8 cellular contexts compared by ENCODE assay signal in genomic region chr4:143559757-143560147, GRCh38. TPM values are rescaled to one million over a fixed set of nuclear protein-coding genes. Genes with fewer than 3 reads are reported as not detected.
DNase-seq lines count a peak whose midpoint lies in the region; ATAC-seq and TF ChIP-seq lines count a peak whose summit lies in the region.

No MANE protein-coding gene starts in this region.

- peaks cover 16% of the 10 kb centered on the region for H3K4me1 Mint-ChIP-seq in activated T-cell treated with anti-CD3 and anti-CD28 coated beads, Interleukin-2, amount 50 U/mL, for 4 hours (ENCODE audit: low read depth)

- no peak for TF ChIP-seq CTCF in GM10248 (IDR thresholded peaks at IDR 0.05; ENCODE audit: control extremely low read depth, extremely low read depth, low read depth, missing control alignments)

- peak; percentile 20 for DNase-seq in GM10248 (ENCODE audit: extremely low spot score)
- DNase-seq in activated T-cell treated with anti-CD3 and anti-CD28 coated beads, Interleukin-2, amount 50 U/mL, for 4 hours, result peak; percentile 20
- DNase-seq in stimulated activated CD8-positive, alpha-beta memory T cell treated with anti-CD3 and anti-CD28 coated beads, Interleukin-12 subunit alpha, Interleukin-12 subunit beta, amount 100 ng/mL, for 4 hours (ENCODE audit: low read depth), result peak; percentile 15
- no peak for DNase-seq in A172 (ENCODE audit: low spot score)
- no peak for DNase-seq in G401 (ENCODE audit: low spot score)

- POLR2A ChIA-PET in GM10248 (lab: Yijun Ruan, JAX), result no interaction called here

- H3K27me3 Mint-ChIP-seq in activated T-cell treated with anti-CD3 and anti-CD28 coated beads, Interleukin-2, amount 50 U/mL, for 4 hours (ENCODE audit: low read depth), result no peaks in the 10 kb centered on the region

- peaks cover 3% of the 10 kb centered on the region for H3K36me3 Mint-ChIP-seq in activated T-cell treated with anti-CD3 and anti-CD28 coated beads, Interleukin-2, amount 50 U/mL, for 4 hours (ENCODE audit: insufficient read depth)

- peak overlapping the region; percentile 84 for H3K4me3 Mint-ChIP-seq in activated T-cell treated with anti-CD3 and anti-CD28 coated beads, Interleukin-2, amount 50 U/mL, for 4 hours

- H3K4me3 ChIP-seq in iPS-11a (ENCODE audit: low read depth, low read length), result peak overlapping the region; percentile 55

- CTCF ChIA-PET in GM10248 (lab: Yijun Ruan, JAX), result interaction anchor here (2.0 to 2.9 kb wide), 3 partner anchors 8 to 17 kb away, joined by 11 to 25 read pairs (median 12); no protein-coding TSS in a partner anchor

- in situ Hi-C loops in G401 (cut with HindIII; ENCODE audit: low sequenced_read_pairs), result no loop called here

- ATAC-seq in HG03460 (IDR thresholded peaks at IDR 0.05; ENCODE audit: unreplicated experiment) (peak; percentile 5), HG03108 (IDR thresholded peaks at IDR 0.05; ENCODE audit: unreplicated experiment) (no peak)
- peak; percentile 9 to 13 for ATAC-seq in activated T-cell treated with anti-CD3 and anti-CD28 coated beads, Interleukin-2, amount 50 U/mL, for 4 hours

- no peaks in the 10 kb centered on the region for H3K9me3 Mint-ChIP-seq in activated T-cell treated with anti-CD3 and anti-CD28 coated beads, Interleukin-2, amount 50 U/mL, for 4 hours

RNA-seq across cellular contexts. Expression of gene SMARCA5, which starts 46.2 kb away (rescaled TPM):
- 10 to 100 TPM; 59.2 to 66.5 (median 64.4) TPM for total RNA-seq in activated T-cell treated with anti-CD3 and anti-CD28 coated beads, Interleukin-2, amount 50 U/mL, for 4 hours
- total RNA-seq in A172 (2014; rRNA removed; shearing (Covaris generic)), result 39.6 and 47.7 TPM in 2 replicates
- total RNA-seq in G401 (2014; rRNA removed; shearing (Covaris generic)), result 58.3 and 63.1 TPM in 2 replicates

Comparison
In these comparisons a context has a peak if more than half of its experiments do, and no peak if none do; other contexts are left out.
1. DNase-seq: peak in GM10248 (single experiment), activated T-cell treated with anti-CD3 and anti-CD28 coated beads, Interleukin-2, amount 50 U/mL, for 4 hours (single experiment) and stimulated activated CD8-positive, alpha-beta memory T cell treated with anti-CD3 and anti-CD28 coated beads, Interleukin-12 subunit alpha, Interleukin-12 subunit beta, amount 100 ng/mL, for 4 hours (single experiment); none in A172 (single experiment) and G401 (single experiment).